24 cellular contexts compared by ENCODE assay signal in genomic region chr6:121886223-121886830, GRCh38.
A peak's percentile ranks its signal among the peaks of the same experiment; 100 is the strongest.
DNase-seq lines count a peak whose midpoint lies in the region; ATAC-seq and TF ChIP-seq lines count a peak whose summit lies in the region.
"Had no signal": no experiment of that assay in that cellular context is flagged by ENCODE, and none has a peak within 500 bp of the region (broad histone marks: within the 10 kb centered on the region; RNA-seq: fewer than 3 reads in every experiment).

No MANE protein-coding gene starts in this region.

- no peaks in the 10 kb centered on the region for H3K36me3 Mint-ChIP-seq in activated T-cell treated with anti-CD3 and anti-CD28 coated beads, Interleukin-2, amount 50 U/mL, for 72 hours (ENCODE audit: insufficient read depth in 2 of 2)
- no peaks in the 10 kb centered on the region for H3K36me3 Mint-ChIP-seq in MCF 10A (ENCODE audit: insufficient read depth, unreplicated experiment)
- H3K36me3 Mint-ChIP-seq: naive thymus-derived CD8-positive, alpha-beta T cell had no signal

- no peaks in the 10 kb centered on the region for H3K9me3 Mint-ChIP-seq in activated T-cell treated with anti-CD3 and anti-CD28 coated beads, Interleukin-2, amount 50 U/mL, for 72 hours
- no peaks in the 10 kb centered on the region for H3K9me3 Mint-ChIP-seq in MCF 10A (ENCODE audit: unreplicated experiment)
- H3K9me3 Mint-ChIP-seq: naive thymus-derived CD8-positive, alpha-beta T cell had no signal

- no peak for DNase-seq in activated T-cell treated with anti-CD3 and anti-CD28 coated beads, Interleukin-2, amount 50 U/mL, for 72 hours
- no peak for DNase-seq in activated T-cell treated with anti-CD3 and anti-CD28 coated beads, Interleukin-2, amount 50 U/mL, for 1 hour
- peak; percentile 13 for DNase-seq in MCF 10A (ENCODE audit: unreplicated experiment)
- DNase-seq in fibroblast of villous mesenchyme (ENCODE audit: low read depth): peak; percentile 93
- DNase-seq in NK-92 (lab: John Stamatoyannopoulos, UW; ENCODE audit: unreplicated experiment): no peak
- DNase-seq in RWPE1 (ENCODE audit: low spot score): no peak
- no peak for DNase-seq in HuH-7.5 (ENCODE audit: low spot score)
- DNase-seq: activated CD4-positive, alpha-beta T cell treated with anti-CD3 and anti-CD28 coated beads for 36 hours; brain microvascular endothelial cell; C1 segment of cervical spinal cord; erythroblast; heart right ventricle; KG1; naive thymus-derived CD8-positive, alpha-beta T cell; NCI-H1092; NCI-H2029 treated with DMSO at 0.1 percent for 48 hours; pancreas; sigmoid colon; stimulated activated CD4-positive, alpha-beta T cell treated with anti-CD3 and anti-CD28 coated beads, Interleukin-1b, Interleukin-23, amount 100 ng/mL, for 48 hours; stimulated activated naive CD4-positive, alpha-beta T cell treated with Interleukin-2 at 50 U/mL for 16 hours had no signal

- no peak for TF ChIP-seq CTCF in MCF 10A (IDR thresholded peaks at IDR 0.05; ENCODE audit: unreplicated experiment)
- TF ChIP-seq CTCF in fibroblast of villous mesenchyme (IDR thresholded peaks at IDR 0.05; ENCODE audit: insufficient read depth, low read depth, low read length): no peak
- no peak for TF ChIP-seq CTCF in RWPE1 (conservative IDR thresholded peaks at IDR 0.05; ENCODE audit: low read depth)

- H3K4me1 Mint-ChIP-seq in activated T-cell treated with anti-CD3 and anti-CD28 coated beads, Interleukin-2, amount 50 U/mL, for 72 hours (ENCODE audit: low read depth): no peaks in the 10 kb centered on the region
- peaks cover 9% of the 10 kb centered on the region for H3K4me1 Mint-ChIP-seq in MCF 10A (ENCODE audit: insufficient read depth, unreplicated experiment)
- H3K4me1 Mint-ChIP-seq: activated CD4-positive, alpha-beta T cell treated with anti-CD3 and anti-CD28 coated beads for 36 hours had no signal

- no TSS peak for BruUV-seq in MCF 10A (replicated peaks; lab: Mats Ljungman, UMichigan)

- peak overlapping the region; percentile 70 for H3K27ac Mint-ChIP-seq in activated T-cell treated with anti-CD3 and anti-CD28 coated beads, Interleukin-2, amount 50 U/mL, for 72 hours
- no peak overlapping the region for H3K27ac Mint-ChIP-seq in MCF 10A (ENCODE audit: low read depth, unreplicated experiment)
- H3K27ac Mint-ChIP-seq: activated CD4-positive, alpha-beta T cell treated with anti-CD3 and anti-CD28 coated beads for 36 hours; naive thymus-derived CD8-positive, alpha-beta T cell had no signal

- H3K4me3 ChIP-seq in fibroblast of villous mesenchyme (ENCODE audit: low read depth, low read length): no peak overlapping the region
- H3K4me3 ChIP-seq: heart right ventricle, pancreas, sigmoid colon, tibial nerve had no signal

- ATAC-seq in activated T-cell treated with anti-CD3 and anti-CD28 coated beads, Interleukin-2, amount 50 U/mL, for 72 hours (replicated peaks in 1 of 2): no peak
- ATAC-seq in HG02840 (IDR thresholded peaks at IDR 0.05; ENCODE audit: low FRiP score, unreplicated experiment): no peak
- ATAC-seq: activated CD4-positive, alpha-beta T cell treated with anti-CD3 and anti-CD28 coated beads for 36 hours; heart right ventricle; naive thymus-derived CD8-positive, alpha-beta T cell had no signal

- no peak overlapping the region for H3K27ac ChIP-seq in RWPE1
- H3K27ac ChIP-seq: 22Rv1, brain microvascular endothelial cell, heart right ventricle, HL-60, pancreas, sigmoid colon had no signal

- CTCF ChIA-PET in MCF 10A (lab: Yijun Ruan, JAX) (no interaction called here), RWPE1 (lab: Yijun Ruan, JAX) (interaction anchor here (0.6 kb wide), 1 partner anchor 891 kb away, joined by 4 read pairs; no protein-coding TSS in a partner anchor)

- intact Hi-C loops in MCF 10A (cut with micrococcal nuclease): no loop called here

- H3K4me3 Mint-ChIP-seq in activated T-cell treated with anti-CD3 and anti-CD28 coated beads, Interleukin-2, amount 50 U/mL, for 72 hours: no peak overlapping the region
- H3K4me3 Mint-ChIP-seq in MCF 10A (ENCODE audit: unreplicated experiment): no peak overlapping the region
- H3K4me3 Mint-ChIP-seq: activated CD4-positive, alpha-beta T cell treated with anti-CD3 and anti-CD28 coated beads for 36 hours; naive thymus-derived CD8-positive, alpha-beta T cell had no signal

- no peaks in the 10 kb centered on the region for H3K27me3 Mint-ChIP-seq in activated T-cell treated with anti-CD3 and anti-CD28 coated beads, Interleukin-2, amount 50 U/mL, for 72 hours (ENCODE audit: low read depth)
- H3K27me3 Mint-ChIP-seq in MCF 10A (ENCODE audit: insufficient read depth, unreplicated experiment): no peaks in the 10 kb centered on the region
- H3K27me3 Mint-ChIP-seq: activated CD4-positive, alpha-beta T cell treated with anti-CD3 and anti-CD28 coated beads for 36 hours had no signal

- POLR2A ChIA-PET in MCF 10A (lab: Yijun Ruan, JAX) (no interaction called here), RWPE1 (lab: Yijun Ruan, JAX; ENCODE audit: low non-redundant PET) (no interaction called here)

Comparison
In these comparisons a context has a peak if more than half of its experiments do, and no peak if none do; other contexts are left out.
1. DNase-seq: peak in MCF 10A (single experiment) and fibroblast of villous mesenchyme (single experiment); none in activated T-cell treated with anti-CD3 and anti-CD28 coated beads, Interleukin-2, amount 50 U/mL, for 72 hours (0 of 2), activated T-cell treated with anti-CD3 and anti-CD28 coated beads, Interleukin-2, amount 50 U/mL, for 1 hour (single experiment), NK-92 (single experiment), RWPE1 (single experiment) and HuH-7.5 (single experiment).